Comparison of ENCODE assay signal across 1 cellular context in genomic region chr16:87540072-87540976, GRCh38.
TF ChIP-seq lines count a peak whose summit lies in the region.

No MANE protein-coding gene starts in this region.

TF ChIP-seq in HepG2, 621 proteins besides CTCF, POLR2A, EP300 and RAD21 (continued from another document and continues in another):
- TF ChIP-seq GABPA (IDR thresholded peaks at IDR 0.05; ENCODE audit: low read depth, low read length) (no peak), GABPA (CRISPR knock-in tag; IDR thresholded peaks at IDR 0.05; ENCODE audit: low read depth) (no peak), ZNF281 (CRISPR knock-in tag; IDR thresholded peaks at IDR 0.05; ENCODE audit: borderline replicate concordance) (no peak), PRMT3 (CRISPR knock-in tag; IDR thresholded peaks at IDR 0.05; ENCODE audit: borderline replicate concordance, low read depth) (no peak), MAFG (CRISPR knock-in tag; IDR thresholded peaks at IDR 0.05) (0 out of 2 replicates have a peak, but pooled peaks have one; percentile 55), MED8 (CRISPR knock-in tag; IDR thresholded peaks at IDR 0.05; ENCODE audit: insufficient replicate concordance) (no peak), ZNF547 (CRISPR knock-in tag; IDR thresholded peaks at IDR 0.05) (no peak), ZNF670 (CRISPR knock-in tag; IDR thresholded peaks at IDR 0.05; ENCODE audit: borderline replicate concordance) (no peak), ZNF598 (CRISPR knock-in tag; IDR thresholded peaks at IDR 0.05; ENCODE audit: borderline replicate concordance) (peak; percentile 89), ZSCAN25 (CRISPR knock-in tag; IDR thresholded peaks at IDR 0.05) (0 out of 2 replicates have a peak, but pooled peaks have one; percentile 53), PRDM15 (CRISPR knock-in tag; IDR thresholded peaks at IDR 0.05) (peak; percentile 91), ZMYM3 (CRISPR knock-in tag; IDR thresholded peaks at IDR 0.05) (0 out of 2 replicates have a peak, but pooled peaks have one; percentile 28), ZNF496 (CRISPR knock-in tag; IDR thresholded peaks at IDR 0.05; ENCODE audit: insufficient replicate concordance) (no peak), ZNF225 (CRISPR knock-in tag; IDR thresholded peaks at IDR 0.05) (peak; percentile 71; the same call in 1 of the 2 replicates), XBP1 (CRISPR knock-in tag; IDR thresholded peaks at IDR 0.05) (no peak), ZNF143 (CRISPR knock-in tag; IDR thresholded peaks at IDR 0.05) (no peak), KMT2A (CRISPR knock-in tag; IDR thresholded peaks at IDR 0.05) (no peak), ZNF121 (CRISPR knock-in tag; IDR thresholded peaks at IDR 0.05) (no peak), TEAD3 (CRISPR knock-in tag; optimal IDR thresholded peaks at IDR 0.05; ENCODE audit: borderline replicate concordance) (no peak), GATAD2A (CRISPR knock-in tag; IDR thresholded peaks at IDR 0.05) (no peak), HNRNPH1 (optimal IDR thresholded peaks at IDR 0.05; ENCODE audit: low read depth, low read length) (no peak), KAT2B (IDR thresholded peaks at IDR 0.05; ENCODE audit: borderline replicate concordance, low read depth, low read length) (no peak), GMEB1 (CRISPR knock-in tag; IDR thresholded peaks at IDR 0.05; ENCODE audit: borderline replicate concordance) (peak; percentile 44; the same call in 1 of the 2 replicates), ZNF784 (CRISPR knock-in tag; IDR thresholded peaks at IDR 0.05; ENCODE audit: borderline replicate concordance) (peak; percentile 35; the same call in 1 of the 2 replicates), ZNF441 (CRISPR knock-in tag; IDR thresholded peaks at IDR 0.05; ENCODE audit: borderline replicate concordance) (0 out of 2 replicates have a peak, but pooled peaks have one; percentile 17), KMT2B (CRISPR knock-in tag; IDR thresholded peaks at IDR 0.05) (no peak), SP5 (CRISPR knock-in tag; IDR thresholded peaks at IDR 0.05; ENCODE audit: borderline replicate concordance, low read depth) (no peak), FOXM1 (CRISPR knock-in tag; IDR thresholded peaks at IDR 0.05) (no peak), ZNF362 (CRISPR knock-in tag; IDR thresholded peaks at IDR 0.05; ENCODE audit: borderline replicate concordance) (0 out of 2 replicates have a peak, but pooled peaks have one; percentile 20), ZNF607 (CRISPR knock-in tag; IDR thresholded peaks at IDR 0.05; ENCODE audit: borderline replicate concordance) (no peak), LBX2 (CRISPR knock-in tag; IDR thresholded peaks at IDR 0.05; ENCODE audit: borderline replicate concordance) (0 out of 2 replicates have a peak, but pooled peaks have one; percentile 39), AGO2 (optimal IDR thresholded peaks at IDR 0.05; ENCODE audit: low read depth, low read length) (no peak), ZNF354B (CRISPR knock-in tag; IDR thresholded peaks at IDR 0.05) (no peak), LCORL (IDR thresholded peaks at IDR 0.05) (no peak), LCORL (CRISPR knock-in tag; IDR thresholded peaks at IDR 0.05) (0 out of 2 replicates have a peak, but pooled peaks have one; percentile 43), PITX1 (CRISPR knock-in tag; IDR thresholded peaks at IDR 0.05) (peak; percentile 32; the same call in 1 of the 2 replicates), ZNF501 (CRISPR knock-in tag; IDR thresholded peaks at IDR 0.05) (peak; percentile 32; the same call in 1 of the 2 replicates), ZBTB46 (CRISPR knock-in tag; IDR thresholded peaks at IDR 0.05; ENCODE audit: borderline replicate concordance) (no peak), ZNF142 (CRISPR knock-in tag; IDR thresholded peaks at IDR 0.05) (no peak), PBX2 (CRISPR knock-in tag; IDR thresholded peaks at IDR 0.05) (no peak), ZNF572 (CRISPR knock-in tag; IDR thresholded peaks at IDR 0.05) (peak; percentile 84; the same call in 1 of the 2 replicates)
